1 cellular context compared by ENCODE assay signal in genomic region chr11:67805256-67806126, GRCh38.
TF ChIP-seq lines count a peak whose summit lies in the region.

No MANE protein-coding gene starts in this region.

TF ChIP-seq in H1, 55 proteins besides CTCF, POLR2A, EP300 and RAD21 (continued from another document):
- 0 out of 2 replicates have a peak, but pooled peaks have one; percentile 45 for TF ChIP-seq USF2 (IDR thresholded peaks at IDR 0.05; ENCODE audit: low read length)
- 0 out of 2 replicates have a peak, but pooled peaks have one; percentile 0 for TF ChIP-seq CREB1 (IDR thresholded peaks at IDR 0.05)
- peak; percentile 88 for TF ChIP-seq YY1 (IDR thresholded peaks at IDR 0.05; ENCODE audit: low read depth, low read length)
- 0 out of 2 replicates have a peak, but pooled peaks have one; percentile 15 for TF ChIP-seq SP4 (IDR thresholded peaks at IDR 0.05; ENCODE audit: low read length)
- 0 out of 2 replicates have a peak, but pooled peaks have one; percentile 15 for TF ChIP-seq MAX (IDR thresholded peaks at IDR 0.05)
